19 cellular contexts compared by ENCODE assay signal in the genomic region with DNA sequence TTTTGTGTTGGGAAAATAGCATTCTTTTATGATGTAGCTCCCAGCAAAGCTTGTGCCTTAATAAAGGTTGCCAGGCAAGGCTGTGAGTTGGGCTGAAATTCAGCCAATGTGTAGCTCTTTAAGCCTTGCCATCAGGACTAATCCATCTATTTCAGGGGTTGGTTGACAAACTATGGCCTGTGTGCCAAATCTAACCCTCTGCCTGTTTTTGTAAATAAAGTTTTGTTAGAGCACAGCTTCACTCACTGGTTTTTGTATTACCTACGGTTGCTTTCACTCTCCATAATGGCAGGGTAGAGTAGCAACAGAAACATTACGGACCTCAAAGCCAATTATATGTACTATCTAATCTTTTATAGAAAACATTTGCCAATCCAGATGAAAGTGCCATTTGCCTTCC.
"Had no signal": no experiment of that assay in that cellular context is flagged by ENCODE, and none has a peak within 500 bp of the region (broad histone marks: within the 10 kb centered on the region; RNA-seq: fewer than 3 reads in every experiment).

No MANE protein-coding gene starts in this region.

- ATAC-seq: activated CD4-positive, alpha-beta T cell treated with anti-CD3 and anti-CD28 coated beads for 36 hours; activated T-cell treated with anti-CD3 and anti-CD28 coated beads, Interleukin-2, amount 50 U/mL, for 4 hours; foreskin keratinocyte; left lung; naive thymus-derived CD4-positive, alpha-beta T cell had no signal

- DNase-seq: activated B cell treated with CpG ODN at 0.5 μM for 24 hours; activated CD4-positive, alpha-beta T cell treated with anti-CD3 and anti-CD28 coated beads for 36 hours; activated CD4-positive, alpha-beta T cell treated with anti-CD3 and anti-CD28 coated beads, Interleukin-2, amount 50 U/mL, for 48 hours; activated CD8-positive, alpha-beta memory T cell treated with anti-CD3 and anti-CD28 coated beads, Interleukin-2, amount 50 U/mL, for 48 hours; activated naive CD4-positive, alpha-beta T cell; activated naive CD8-positive, alpha-beta T cell treated with anti-CD3 and anti-CD28 coated beads for 36 hours; activated T-cell treated with anti-CD3 and anti-CD28 coated beads, Interleukin-2, amount 50 U/mL, for 4 hours; central memory CD4-positive, alpha-beta T cell; effector memory CD4-positive, alpha-beta T cell; foreskin keratinocyte; kidney; left lung; naive thymus-derived CD4-positive, alpha-beta T cell; occipital lobe; posterior cingulate gyrus; stimulated activated CD4-positive, alpha-beta T cell treated with anti-CD3 and anti-CD28 coated beads, Interleukin-2, amount 100 ng/mL, for 48 hours; stimulated activated naive CD4-positive, alpha-beta T cell; testis; trophoblast cell had no signal
